ENCODE assay signal across 20 cellular contexts in genomic region chr17:39551879-39552278, GRCh38. TPM values are rescaled to one million over a fixed set of nuclear protein-coding genes. Genes with fewer than 3 reads are reported as not detected.
DNase-seq lines count a peak whose midpoint lies in the region; TF ChIP-seq lines count a peak whose summit lies in the region.
"Had no signal": no experiment of that assay in that cellular context is flagged by ENCODE, and none has a peak within 500 bp of the region (broad histone marks: within the 10 kb centered on the region; RNA-seq: fewer than 3 reads in every experiment).

No MANE protein-coding gene starts in this region.

- no peaks in the 10 kb centered on the region for H3K9me3 Mint-ChIP-seq in activated naive CD4-positive, alpha-beta T cell treated with anti-CD3 and anti-CD28 coated beads, Interleukin-2, amount 10 ng/mL, durations not matched to agents 7 days and 5 days
- no peaks in the 10 kb centered on the region for H3K9me3 Mint-ChIP-seq in activated naive CD4-positive, alpha-beta T cell treated with anti-CD3 and anti-CD28 coated beads for 36 hours
- H3K9me3 Mint-ChIP-seq: activated naive CD4-positive, alpha-beta T cell treated with anti-CD3 and anti-CD28 coated beads, Interleukin-2, amount 50 U/mL, for 24 hours; brain; CD4-positive, CD25-positive, alpha-beta regulatory T cell had no signal

- TF ChIP-seq CTCF in fibroblast of mammary gland (conservative IDR thresholded peaks at IDR 0.05; ENCODE audit: control insufficient read depth, insufficient read depth, low read depth, low read length) = no peak

- CTCF ChIA-PET in activated naive CD4-positive, alpha-beta T cell treated with anti-CD3 and anti-CD28 coated beads, Interleukin-2, amount 10 ng/mL, durations not matched to agents 7 days and 5 days (lab: Charles Lee) = interaction anchor here (1.0 to 1.8 kb wide), 4 partner anchors 10 to 316 kb away, joined by 3 to 6 read pairs (median 4); no protein-coding TSS in a partner anchor
- CTCF ChIA-PET in activated naive CD4-positive, alpha-beta T cell treated with anti-CD3 and anti-CD28 coated beads for 36 hours (lab: Charles Lee) = interaction anchor here (1.6 to 9.6 kb wide), 2 partner anchors 70 to 82 kb away, joined by 5 to 110 read pairs; no protein-coding TSS in a partner anchor

- intact Hi-C loops in activated naive CD4-positive, alpha-beta T cell treated with anti-CD3 and anti-CD28 coated beads for 36 hours (cut with micrococcal nuclease) = no loop called here

- DNase-seq in activated naive CD4-positive, alpha-beta T cell treated with anti-CD3 and anti-CD28 coated beads, Interleukin-2, amount 10 ng/mL, durations not matched to agents 7 days and 5 days = no peak
- no peak for DNase-seq in activated naive CD4-positive, alpha-beta T cell treated with anti-CD3 and anti-CD28 coated beads for 36 hours
- DNase-seq in amniotic stem cell (lab: John Stamatoyannopoulos, UW) (peak; percentile 29), fibroblast of mammary gland (ENCODE audit: low read depth) (peak; percentile 26), stromal cell of bone marrow (ENCODE audit: low read depth) (peak; percentile 15), dedifferentiated amniotic fluid mesenchymal stem cell (ENCODE audit: extremely low spot score) (no peak), NCI-H2107 (lab: John Stamatoyannopoulos, UW) (no peak), NCI-H526 treated with DMSO at 0.1 percent for 48 hours (lab: John Stamatoyannopoulos, UW) (no peak)
- DNase-seq: activated T-cell treated with anti-CD3 and anti-CD28 coated beads for 4 hours; CD4-positive, CD25-positive, alpha-beta regulatory T cell; NCI-H1694 treated with DMSO at 0.1 percent for 48 hours; RPMI8226; spleen had no signal

- no peak overlapping the region for H3K4me3 ChIP-seq in fibroblast of mammary gland (ENCODE audit: control insufficient read depth, low read depth, low read length)
- H3K4me3 ChIP-seq: A549, spleen, suprapubic skin, vagina had no signal

- H3K36me3 Mint-ChIP-seq in activated naive CD4-positive, alpha-beta T cell treated with anti-CD3 and anti-CD28 coated beads, Interleukin-2, amount 10 ng/mL, durations not matched to agents 7 days and 5 days = peaks cover 42% of the 10 kb centered on the region
- peaks cover 20% of the 10 kb centered on the region for H3K36me3 Mint-ChIP-seq in activated naive CD4-positive, alpha-beta T cell treated with anti-CD3 and anti-CD28 coated beads for 36 hours (ENCODE audit: low read depth)

- no peak overlapping the region for H3K4me3 Mint-ChIP-seq in activated naive CD4-positive, alpha-beta T cell treated with anti-CD3 and anti-CD28 coated beads, Interleukin-2, amount 10 ng/mL, durations not matched to agents 7 days and 5 days
- H3K4me3 Mint-ChIP-seq in activated naive CD4-positive, alpha-beta T cell treated with anti-CD3 and anti-CD28 coated beads for 36 hours = no peak overlapping the region
- H3K4me3 Mint-ChIP-seq: activated naive CD4-positive, alpha-beta T cell treated with anti-CD3 and anti-CD28 coated beads, Interleukin-2, amount 50 U/mL, for 24 hours; CD4-positive, CD25-positive, alpha-beta regulatory T cell had no signal

- peak overlapping the region; percentile 30 for H3K27ac Mint-ChIP-seq in activated naive CD4-positive, alpha-beta T cell treated with anti-CD3 and anti-CD28 coated beads, Interleukin-2, amount 10 ng/mL, durations not matched to agents 7 days and 5 days
- no peak overlapping the region for H3K27ac Mint-ChIP-seq in activated naive CD4-positive, alpha-beta T cell treated with anti-CD3 and anti-CD28 coated beads for 36 hours
- H3K27ac Mint-ChIP-seq: activated naive CD4-positive, alpha-beta T cell treated with anti-CD3 and anti-CD28 coated beads, Interleukin-2, amount 50 U/mL, for 24 hours; CD4-positive, CD25-positive, alpha-beta regulatory T cell had no signal

- H3K27me3 Mint-ChIP-seq in activated naive CD4-positive, alpha-beta T cell treated with anti-CD3 and anti-CD28 coated beads, Interleukin-2, amount 10 ng/mL, durations not matched to agents 7 days and 5 days = no peaks in the 10 kb centered on the region
- no peaks in the 10 kb centered on the region for H3K27me3 Mint-ChIP-seq in activated naive CD4-positive, alpha-beta T cell treated with anti-CD3 and anti-CD28 coated beads for 36 hours (ENCODE audit: low read depth)
- H3K27me3 Mint-ChIP-seq: activated naive CD4-positive, alpha-beta T cell treated with anti-CD3 and anti-CD28 coated beads, Interleukin-2, amount 50 U/mL, for 24 hours; CD4-positive, CD25-positive, alpha-beta regulatory T cell had no signal

- H3K4me1 Mint-ChIP-seq in activated naive CD4-positive, alpha-beta T cell treated with anti-CD3 and anti-CD28 coated beads, Interleukin-2, amount 10 ng/mL, durations not matched to agents 7 days and 5 days = no peaks in the 10 kb centered on the region
- H3K4me1 Mint-ChIP-seq in activated naive CD4-positive, alpha-beta T cell treated with anti-CD3 and anti-CD28 coated beads for 36 hours (ENCODE audit: low read depth) = no peaks in the 10 kb centered on the region
- H3K4me1 Mint-ChIP-seq: activated naive CD4-positive, alpha-beta T cell treated with anti-CD3 and anti-CD28 coated beads, Interleukin-2, amount 50 U/mL, for 24 hours had no signal

RNA-seq across cellular contexts. Expression of gene NEUROD2, which starts 55.8 kb away (rescaled TPM):
- not detected for total RNA-seq in activated naive CD4-positive, alpha-beta T cell treated with anti-CD3 and anti-CD28 coated beads for 36 hours
- total RNA-seq: CD4-positive, CD25-positive, alpha-beta regulatory T cell; liver; NCI-H460; spleen; suprapubic skin; vagina had no signal

Comparison
In these comparisons a context has a peak if more than half of its experiments do, and no peak if none do; other contexts are left out.
1. DNase-seq: peak in amniotic stem cell (single experiment), fibroblast of mammary gland (single experiment) and stromal cell of bone marrow (single experiment); none in activated naive CD4-positive, alpha-beta T cell treated with anti-CD3 and anti-CD28 coated beads, Interleukin-2, amount 10 ng/mL, durations not matched to agents 7 days and 5 days (single experiment), activated naive CD4-positive, alpha-beta T cell treated with anti-CD3 and anti-CD28 coated beads for 36 hours (single experiment), dedifferentiated amniotic fluid mesenchymal stem cell (single experiment), NCI-H2107 (single experiment) and NCI-H526 treated with DMSO at 0.1 percent for 48 hours (single experiment).